Comparison of ENCODE assay signal across 8 cellular contexts in the genomic region with DNA sequence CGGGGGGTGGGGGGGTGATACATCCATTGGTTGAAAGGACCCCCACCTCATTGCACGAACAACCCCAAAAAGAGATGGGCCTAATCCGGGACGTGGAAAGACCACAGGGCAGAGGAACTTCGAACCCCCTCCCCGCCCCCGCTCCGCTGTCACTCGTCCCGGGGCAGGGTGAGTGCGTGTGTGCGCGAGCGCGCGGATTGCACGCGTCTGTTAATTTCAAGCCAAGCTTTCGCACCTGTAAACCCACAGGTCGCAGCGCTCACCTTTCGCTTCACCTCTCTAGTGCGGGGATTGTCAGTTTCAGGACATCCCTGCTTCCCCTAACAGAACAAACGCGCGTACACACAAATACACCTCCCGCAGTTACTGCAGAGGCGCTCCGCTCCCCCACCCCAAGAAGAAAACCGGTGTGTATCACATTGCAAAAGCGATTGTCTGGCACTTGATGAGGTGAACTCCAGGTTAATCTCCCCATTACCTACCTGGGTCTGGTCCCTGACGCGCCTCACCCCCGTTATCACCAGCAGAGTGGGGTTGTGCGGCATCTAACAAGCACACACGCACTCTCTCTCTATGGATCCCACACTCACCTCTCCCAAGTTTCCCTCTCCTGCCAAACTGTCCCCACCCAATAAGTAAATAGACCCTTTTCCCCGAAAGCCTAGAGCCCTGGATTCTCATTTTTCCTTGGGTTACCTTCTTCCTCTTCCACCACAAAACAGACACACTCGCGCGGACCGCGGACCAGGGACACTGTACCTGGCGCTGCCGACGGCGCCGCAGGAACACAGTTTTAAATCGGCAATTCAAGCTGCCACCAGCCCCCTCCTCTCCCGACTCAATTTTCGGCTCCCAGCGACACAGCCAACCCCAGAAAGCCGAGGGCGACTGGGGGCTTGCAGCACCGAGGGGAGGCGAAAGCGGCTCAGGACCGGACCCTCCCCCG. TPM values are rescaled to one million over a fixed set of nuclear protein-coding genes. Genes with fewer than 3 reads are reported as not detected.
A peak's percentile ranks its signal among the peaks of the same experiment; 100 is the strongest.
DNase-seq lines count a peak whose midpoint lies in the region; ATAC-seq and TF ChIP-seq lines count a peak whose summit lies in the region.

No MANE protein-coding gene starts in this region.

- H3K27ac Mint-ChIP-seq in activated T-cell treated with anti-CD3 and anti-CD28 coated beads, Interleukin-2, amount 50 U/mL, for 72 hours: no peak overlapping the region
- H3K27ac Mint-ChIP-seq in stimulated activated memory B cell treated with anti-CD40 and anti-IgM and Interleukin-4, amounts not matched to agents 10 μg/mL and 1 μg/mL and 100 μg/mL, for 72 hours: no peak overlapping the region

- H3K4me3 Mint-ChIP-seq in activated T-cell treated with anti-CD3 and anti-CD28 coated beads, Interleukin-2, amount 50 U/mL, for 72 hours: peak overlapping the region; percentile 36 to 83
- peak overlapping the region; percentile 6 for H3K4me3 Mint-ChIP-seq in stimulated activated memory B cell treated with anti-CD40 and anti-IgM and Interleukin-4, amounts not matched to agents 10 μg/mL and 1 μg/mL and 100 μg/mL, for 72 hours

- H3K9me3 Mint-ChIP-seq in activated T-cell treated with anti-CD3 and anti-CD28 coated beads, Interleukin-2, amount 50 U/mL, for 72 hours: no peaks in the 10 kb centered on the region
- peaks cover 4% of the 10 kb centered on the region for H3K9me3 Mint-ChIP-seq in stimulated activated memory B cell treated with anti-CD40 and anti-IgM and Interleukin-4, amounts not matched to agents 10 μg/mL and 1 μg/mL and 100 μg/mL, for 72 hours

- peaks cover 75% of the 10 kb centered on the region for H3K27me3 Mint-ChIP-seq in activated T-cell treated with anti-CD3 and anti-CD28 coated beads, Interleukin-2, amount 50 U/mL, for 72 hours (ENCODE audit: low read depth)
- H3K27me3 Mint-ChIP-seq in stimulated activated memory B cell treated with anti-CD40 and anti-IgM and Interleukin-4, amounts not matched to agents 10 μg/mL and 1 μg/mL and 100 μg/mL, for 72 hours: peaks cover 96% of the 10 kb centered on the region

- peaks cover 0 to 8% of the 10 kb centered on the region in 2 donors for H3K36me3 Mint-ChIP-seq in activated T-cell treated with anti-CD3 and anti-CD28 coated beads, Interleukin-2, amount 50 U/mL, for 72 hours (ENCODE audit: insufficient read depth in 2 of 2)
- peaks cover 7% of the 10 kb centered on the region for H3K36me3 Mint-ChIP-seq in stimulated activated memory B cell treated with anti-CD40 and anti-IgM and Interleukin-4, amounts not matched to agents 10 μg/mL and 1 μg/mL and 100 μg/mL, for 72 hours

- H3K4me1 Mint-ChIP-seq in activated T-cell treated with anti-CD3 and anti-CD28 coated beads, Interleukin-2, amount 50 U/mL, for 72 hours (ENCODE audit: low read depth): peaks cover 49% of the 10 kb centered on the region
- H3K4me1 Mint-ChIP-seq in stimulated activated memory B cell treated with anti-CD40 and anti-IgM and Interleukin-4, amounts not matched to agents 10 μg/mL and 1 μg/mL and 100 μg/mL, for 72 hours: peaks cover 41% of the 10 kb centered on the region

- TF ChIP-seq POLR2A in GM18505 (IDR thresholded peaks at IDR 0.05; ENCODE audit: borderline replicate concordance, extremely low read depth, insufficient read depth, insufficient read length): no peak

- ATAC-seq in activated T-cell treated with anti-CD3 and anti-CD28 coated beads, Interleukin-2, amount 50 U/mL, for 72 hours (replicated peaks in 1 of 2): no peak
- no peak for ATAC-seq in stimulated activated memory B cell treated with anti-CD40 and anti-IgM and Interleukin-4, amounts not matched to agents 10 μg/mL and 1 μg/mL and 100 μg/mL, for 72 hours
- ATAC-seq in HG02970 (IDR thresholded peaks at IDR 0.05; ENCODE audit: low FRiP score, unreplicated experiment) (no peak), GM21423 (IDR thresholded peaks at IDR 0.05; ENCODE audit: unreplicated experiment) (no peak), GM18505 (IDR thresholded peaks at IDR 0.05; ENCODE audit: unreplicated experiment) (no peak)

- DNase-seq in NCI-H1105 treated with DMSO at 0.1 percent for 48 hours (lab: John Stamatoyannopoulos, UW) (peak; percentile 17), NCI-H1105 (lab: John Stamatoyannopoulos, UW) (no peak), islet precursor cell (peak; percentile 41)
- DNase-seq in activated T-cell treated with anti-CD3 and anti-CD28 coated beads, Interleukin-2, amount 50 U/mL, for 72 hours: no peak

RNA-seq across cellular contexts. Expression of a gene that starts 1.0 kb away (rescaled TPM):
- not detected for total RNA-seq in activated T-cell treated with anti-CD3 and anti-CD28 coated beads, Interleukin-2, amount 50 U/mL, for 72 hours

Comparison
In these comparisons a context has a peak if more than half of its experiments do, and no peak if none do; other contexts are left out.
1. DNase-seq: peak in NCI-H1105 treated with DMSO at 0.1 percent for 48 hours (single experiment) and islet precursor cell (single experiment); none in NCI-H1105 (single experiment) and activated T-cell treated with anti-CD3 and anti-CD28 coated beads, Interleukin-2, amount 50 U/mL, for 72 hours (0 of 2).